2 cellular contexts compared by ENCODE assay signal in the genomic region with DNA sequence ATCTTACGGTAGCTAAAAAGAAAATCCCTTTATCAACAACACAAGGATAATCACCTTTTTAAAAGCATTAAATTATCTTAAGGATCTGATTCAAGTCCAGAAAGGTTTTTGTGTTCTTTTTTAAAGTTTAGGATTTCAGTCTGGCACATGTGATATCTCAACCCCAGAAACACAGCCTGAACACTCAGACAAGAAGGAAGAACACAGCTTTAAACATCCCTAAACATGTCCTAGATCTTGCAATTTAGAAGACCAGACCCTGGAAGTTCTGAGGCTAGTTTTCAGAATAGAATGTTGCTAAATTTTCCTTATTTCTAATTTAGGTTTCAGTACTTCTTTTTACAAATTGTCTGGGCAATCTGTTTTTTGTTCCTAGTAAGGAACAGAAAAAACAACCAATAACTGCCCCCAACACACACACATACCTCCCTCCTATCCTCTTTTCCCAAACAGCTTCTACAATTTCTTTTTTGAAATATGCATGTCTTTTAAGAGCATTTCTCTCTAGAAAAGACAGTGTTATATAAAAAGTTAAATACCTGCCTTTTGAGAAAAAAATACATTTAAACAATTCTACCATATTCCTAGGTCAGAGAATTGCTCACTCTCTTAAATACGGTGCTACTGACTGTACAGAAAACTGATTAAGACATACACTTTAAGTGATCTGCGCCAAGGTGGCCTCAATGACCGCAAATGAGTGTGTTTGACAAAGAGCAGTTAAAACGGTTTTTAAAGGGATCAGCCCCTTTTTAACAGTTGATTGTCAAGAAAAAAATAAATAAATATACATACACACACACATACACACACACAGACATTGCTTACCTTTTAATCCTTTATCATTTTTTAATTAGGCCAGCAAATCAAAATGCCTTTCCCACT.
TF ChIP-seq lines count a peak whose summit lies in the region.

No MANE protein-coding gene starts in this region.

TF ChIP-seq in GM12878, 131 proteins besides CTCF, POLR2A, EP300 and RAD21:
- TF ChIP-seq NFIC (IDR thresholded peaks at IDR 0.05; ENCODE audit: low read depth, low read length) = no peak; the same call in 1 of the 2 replicates
- no peak for TF ChIP-seq TBL1XR1 (IDR thresholded peaks at IDR 0.05; ENCODE audit: low read depth, low read length)
- TF ChIP-seq ZBTB33 (IDR thresholded peaks at IDR 0.05) = no peak
- peak; percentile 77 for TF ChIP-seq RUNX3 (IDR thresholded peaks at IDR 0.05; ENCODE audit: low read length)
- TF ChIP-seq TAF1 (IDR thresholded peaks at IDR 0.05; ENCODE audit: borderline replicate concordance, low read depth, low read length) = no peak
- TF ChIP-seq RELA (IDR thresholded peaks at IDR 0.05; ENCODE audit: borderline replicate concordance, partially characterized antibody) = no peak
- 0 out of 2 replicates have a peak, but pooled peaks have one; percentile 53 for TF ChIP-seq MXI1 (IDR thresholded peaks at IDR 0.05; ENCODE audit: low read depth, low read length)
- no peak for TF ChIP-seq RCOR1 (conservative IDR thresholded peaks at IDR 0.05; ENCODE audit: low read depth, low read length)
- TF ChIP-seq POLR2AphosphoS5 (IDR thresholded peaks at IDR 0.05; ENCODE audit: low read length) = no peak
- TF ChIP-seq SKIL (IDR thresholded peaks at IDR 0.05; ENCODE audit: low read depth, poor library complexity, severe bottlenecking) = no peak
- TF ChIP-seq, protein P1, sequence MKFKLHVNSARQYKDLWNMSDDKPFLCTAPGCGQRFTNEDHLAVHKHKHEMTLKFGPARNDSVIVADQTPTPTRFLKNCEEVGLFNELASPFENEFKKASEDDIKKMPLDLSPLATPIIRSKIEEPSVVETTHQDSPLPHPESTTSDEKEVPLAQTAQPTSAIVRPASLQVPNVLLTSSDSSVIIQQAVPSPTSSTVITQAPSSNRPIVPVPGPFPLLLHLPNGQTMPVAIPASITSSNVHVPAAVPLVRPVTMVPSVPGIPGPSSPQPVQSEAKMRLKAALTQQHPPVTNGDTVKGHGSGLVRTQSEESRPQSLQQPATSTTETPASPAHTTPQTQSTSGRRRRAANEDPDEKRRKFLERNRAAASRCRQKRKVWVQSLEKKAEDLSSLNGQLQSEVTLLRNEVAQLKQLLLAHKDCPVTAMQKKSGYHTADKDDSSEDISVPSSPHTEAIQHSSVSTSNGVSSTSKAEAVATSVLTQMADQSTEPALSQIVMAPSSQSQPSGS (IDR thresholded peaks at IDR 0.05; ENCODE audit: low read length) = peak; percentile 29; the same call in 1 of the 2 replicates
- no peak for TF ChIP-seq SUPT20H (IDR thresholded peaks at IDR 0.05; ENCODE audit: borderline replicate concordance, control insufficient read depth, low read depth, low read length)
- TF ChIP-seq NRF1 (conservative IDR thresholded peaks at IDR 0.05; ENCODE audit: low read depth, low read length) = no peak

TF ChIP-seq in liver, 16 proteins besides CTCF, POLR2A, EP300 and RAD21:
- TF ChIP-seq JUND (IDR thresholded peaks at IDR 0.05) = no peak
- no peak for TF ChIP-seq TAF1 (conservative IDR thresholded peaks at IDR 0.05)
- TF ChIP-seq, protein P2, sequence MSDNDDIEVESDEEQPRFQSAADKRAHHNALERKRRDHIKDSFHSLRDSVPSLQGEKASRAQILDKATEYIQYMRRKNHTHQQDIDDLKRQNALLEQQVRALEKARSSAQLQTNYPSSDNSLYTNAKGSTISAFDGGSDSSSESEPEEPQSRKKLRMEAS (IDR thresholded peaks at IDR 0.05) = no peak
- TF ChIP-seq, protein P3, sequence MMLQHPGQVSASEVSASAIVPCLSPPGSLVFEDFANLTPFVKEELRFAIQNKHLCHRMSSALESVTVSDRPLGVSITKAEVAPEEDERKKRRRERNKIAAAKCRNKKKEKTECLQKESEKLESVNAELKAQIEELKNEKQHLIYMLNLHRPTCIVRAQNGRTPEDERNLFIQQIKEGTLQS (IDR thresholded peaks at IDR 0.05) = no peak
- no peak for TF ChIP-seq GABPA (IDR thresholded peaks at IDR 0.05 in 1 of 2, conservative IDR thresholded peaks at IDR 0.05 in 1 of 2)
- TF ChIP-seq HNF4G (IDR thresholded peaks at IDR 0.05) = no peak
- TF ChIP-seq REST (IDR thresholded peaks at IDR 0.05) = no peak
- no peak for TF ChIP-seq EGR1 (IDR thresholded peaks at IDR 0.05; ENCODE audit: low read depth in 2 of 2)
- TF ChIP-seq RXRA (IDR thresholded peaks at IDR 0.05) = no peak
- TF ChIP-seq FOXA1 (IDR thresholded peaks at IDR 0.05) = no peak
- no peak for TF ChIP-seq YY1 (IDR thresholded peaks at IDR 0.05)
- TF ChIP-seq FOXA2 (IDR thresholded peaks at IDR 0.05) = no peak
- no peak for TF ChIP-seq SP1 (IDR thresholded peaks at IDR 0.05)
- TF ChIP-seq HNF4A (conservative IDR thresholded peaks at IDR 0.05) = no peak
- TF ChIP-seq ZBTB33 (IDR thresholded peaks at IDR 0.05) = no peak
